18 cellular contexts compared by ENCODE assay signal in genomic region chr19:33498391-33499000, GRCh38.
"Had no signal": no experiment of that assay in that cellular context is flagged by ENCODE, and none has a peak within 500 bp of the region (broad histone marks: within the 10 kb centered on the region; RNA-seq: fewer than 3 reads in every experiment).

No MANE protein-coding gene starts in this region.

- H3K4me3 ChIP-seq: coronary artery, dorsolateral prefrontal cortex, heart left ventricle, tibial artery, upper lobe of right lung, vagina had no signal

- H3K4me1 ChIP-seq: heart left ventricle, tibial artery, upper lobe of right lung, vagina had no signal

- H3K27me3 ChIP-seq: dorsolateral prefrontal cortex, heart left ventricle, neutrophil, tibial artery, upper lobe of right lung, vagina had no signal

- H3K36me3 ChIP-seq: neutrophil, vagina had no signal

- H3K27ac ChIP-seq: coronary artery, dorsolateral prefrontal cortex, heart left ventricle, neutrophil, tibial artery, upper lobe of right lung, vagina had no signal

- ATAC-seq: heart left ventricle; stimulated activated memory B cell treated with anti-CD40 and anti-IgM and Interleukin-4, amounts not matched to agents 10 μg/mL and 1 μg/mL and 100 μg/mL, for 72 hours had no signal

- DNase-seq: effector CD8-positive, alpha-beta T cell; foreskin melanocyte; hippocampal formation; kidney glomerular epithelial cell; mesendoderm; naive B cell; right cardiac atrium; stimulated activated CD4-positive, alpha-beta T cell treated with anti-CD3 and anti-CD28 coated beads, Interleukin-15, amount 100 ng/mL, for 24 hours; stimulated activated CD4-positive, alpha-beta T cell treated with anti-CD3 and anti-CD28 coated beads, Interleukin-1b, Interleukin-23, amount 100 ng/mL, for 48 hours; stimulated activated CD4-positive, alpha-beta T cell treated with anti-CD3 and anti-CD28 coated beads, Interleukin-4, amount 100 ng/mL, for 24 hours; tibial artery; upper lobe of right lung had no signal

- H3K9me3 ChIP-seq: heart left ventricle, neutrophil, tibial artery, upper lobe of right lung, vagina had no signal
